8 cellular contexts compared by ENCODE assay signal in the genomic region with DNA sequence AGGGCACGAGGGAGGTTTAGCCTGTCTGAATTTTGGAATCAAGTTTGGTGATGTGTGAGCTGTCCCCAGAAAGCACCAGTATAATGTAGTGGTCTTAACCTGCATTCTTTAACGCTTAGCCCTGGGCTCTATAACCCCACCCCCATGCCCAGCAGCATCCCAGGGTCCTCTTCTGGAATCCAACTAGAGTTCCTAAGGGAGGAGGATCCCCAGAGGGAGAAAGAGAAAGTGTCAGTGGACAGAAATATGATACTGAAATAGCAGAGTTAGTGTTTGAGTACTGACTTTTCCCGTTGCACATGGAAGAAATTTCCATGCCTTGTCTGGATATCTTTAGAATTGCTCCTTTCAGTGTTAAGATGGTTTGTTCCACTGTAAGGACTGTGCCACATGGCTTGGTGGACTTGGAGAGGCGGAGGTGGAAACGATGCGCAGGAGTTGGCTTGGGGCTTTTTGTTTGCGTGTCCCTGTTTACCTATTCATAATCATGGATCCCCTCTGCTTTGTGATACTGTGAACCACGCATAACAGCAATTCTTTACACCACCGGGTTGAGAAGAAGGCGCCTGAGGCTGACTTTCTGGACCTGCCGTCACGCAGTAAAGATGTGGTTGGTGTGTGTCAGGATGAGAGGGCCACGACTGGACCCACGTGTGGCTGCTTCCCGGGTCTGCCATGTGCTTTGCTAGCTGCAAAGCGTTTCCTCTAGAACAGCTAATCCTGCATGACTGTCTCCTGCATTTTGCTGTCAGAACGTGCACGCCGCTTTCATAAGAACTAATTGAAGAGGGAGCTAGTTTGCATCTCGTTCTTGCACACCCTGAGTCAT.
A peak's percentile ranks its signal among the peaks of the same experiment; 100 is the strongest.
DNase-seq lines count a peak whose midpoint lies in the region; ATAC-seq and TF ChIP-seq lines count a peak whose summit lies in the region.

No MANE protein-coding gene starts in this region.

- peaks cover 2% of the 10 kb centered on the region; the same call in 1 of the 2 replicates for H3K36me3 ChIP-seq in BJ (ENCODE audit: control insufficient read depth, insufficient read depth, low read length)

- no peak for TF ChIP-seq CTCF in BJ (IDR thresholded peaks at IDR 0.05; ENCODE audit: insufficient read depth, low read depth, low read length)
- no peak for TF ChIP-seq CTCF in brain (conservative IDR thresholded peaks at IDR 0.05)

- ATAC-seq in GM19372 (IDR thresholded peaks at IDR 0.05; ENCODE audit: low read depth, unreplicated experiment) (peak; percentile 47), HG03565 (IDR thresholded peaks at IDR 0.05; ENCODE audit: unreplicated experiment) (peak; percentile 25)

- DNase-seq in BJ (ENCODE audit: low read depth) = no peak
- DNase-seq in T follicular helper cell (ENCODE audit: low read depth) = peak; percentile 1
- peak; percentile 84 for DNase-seq in iris pigment epithelial cell (ENCODE audit: low read depth)
- peak; percentile 28 for DNase-seq in stimulated activated CD4-positive, alpha-beta T cell treated with anti-CD3 and anti-CD28 coated beads, Interleukin-12 subunit alpha, Interleukin-12 subunit beta, amount 100 ng/mL, for 4 hours
- no peak for DNase-seq in NOMO-1 (lab: John Stamatoyannopoulos, UW; ENCODE audit: unreplicated experiment in 2 of 2)

- peak overlapping the region; percentile 83 to 95 (median 92) for H3K4me3 Mint-ChIP-seq in brain

- H3K27me3 ChIP-seq in BJ (ENCODE audit: control insufficient read depth, insufficient read depth, low read length) = no peaks in the 10 kb centered on the region

- H3K36me3 Mint-ChIP-seq in brain = peaks cover 14% of the 10 kb centered on the region

- CTCF ChIA-PET in BJ (lab: Yijun Ruan, JAX) = interaction anchor here (0.9 to 1.4 kb wide), 2 partner anchors 10 to 85 kb away, joined by 3 to 4 read pairs; no protein-coding TSS in a partner anchor

- peak overlapping the region; percentile 44 for H3K4me3 ChIP-seq in BJ (ENCODE audit: low read depth, low read length)

- H3K4me1 Mint-ChIP-seq in brain = peaks cover 71% of the 10 kb centered on the region

- no peaks in the 10 kb centered on the region for H3K27me3 Mint-ChIP-seq in brain

- peak overlapping the region; percentile 95 to 98 (median 96) for H3K27ac Mint-ChIP-seq in brain

- H3K9me3 Mint-ChIP-seq in brain = no peaks in the 10 kb centered on the region

- POLR2A ChIA-PET in BJ (lab: Charles Lee) = interaction anchor here (0.7 kb wide), 1 partner anchor 312 kb away, joined by 19 read pairs; no protein-coding TSS in a partner anchor

Comparison
In these comparisons a context has a peak if more than half of its experiments do, and no peak if none do; other contexts are left out.
1. DNase-seq: peak in T follicular helper cell (single experiment), iris pigment epithelial cell (single experiment) and stimulated activated CD4-positive, alpha-beta T cell treated with anti-CD3 and anti-CD28 coated beads, Interleukin-12 subunit alpha, Interleukin-12 subunit beta, amount 100 ng/mL, for 4 hours (single experiment); none in BJ (single experiment) and NOMO-1 (0 of 2).